25 cellular contexts compared by ENCODE assay signal in genomic region chr2:135246856-135247255, GRCh38.
"Had no signal": no experiment of that assay in that cellular context is flagged by ENCODE, and none has a peak within 500 bp of the region (broad histone marks: within the 10 kb centered on the region; RNA-seq: fewer than 3 reads in every experiment).

No MANE protein-coding gene starts in this region.

- H3K4me1 ChIP-seq: heart right ventricle, lower lobe of right lung, pancreas, psoas muscle, testis, uterus had no signal

- DNase-seq: activated CD4-positive, alpha-beta T cell treated with anti-CD3 and anti-CD28 coated beads, Interleukin-2, amount 50 U/mL, for 1 hour; activated CD8-positive, alpha-beta memory T cell treated with anti-CD3 and anti-CD28 coated beads for 24 hours; activated CD8-positive, alpha-beta memory T cell treated with anti-CD3 and anti-CD28 coated beads, Interleukin-2, amount 50 U/mL, for 4 hours; activated naive CD8-positive, alpha-beta T cell treated with anti-CD3 and anti-CD28 coated beads, Interleukin-2, amount 10 ng/mL, durations not matched to agents 7 days and 5 days; activated T-cell treated with anti-CD3 and anti-CD28 coated beads, Interleukin-2, amount 50 U/mL, for 24 hours; amygdala; effector CD4-positive, alpha-beta T cell; heart right ventricle; islet precursor cell; left cardiac atrium; lower lobe of right lung; mesendoderm; mucosa of descending colon; nephron progenitor cell; pancreas; psoas muscle; stimulated activated CD4-positive, alpha-beta T cell treated with anti-CD3 and anti-CD28 coated beads, Interleukin-2, amount 100 ng/mL, for 48 hours; stimulated activated CD8-positive, alpha-beta memory T cell treated with anti-CD3 and anti-CD28 coated beads, Interleukin-4, amount 100 ng/mL, for 48 hours; stimulated activated naive CD4-positive, alpha-beta T cell; testis; trophoblast cell; uterus had no signal

- H3K9me3 ChIP-seq: mucosa of descending colon, pancreas, psoas muscle, testis had no signal

- H3K27ac ChIP-seq: heart right ventricle, lower lobe of right lung, pancreas, psoas muscle, testis, uterus had no signal

- H3K36me3 ChIP-seq: heart right ventricle, lower lobe of right lung, pancreas, uterus had no signal

- H3K4me3 ChIP-seq: heart right ventricle, lower lobe of right lung, mucosa of descending colon, pancreas, psoas muscle, testis, uterus had no signal

- H3K27me3 ChIP-seq: heart right ventricle, pancreas, testis, uterus had no signal

- ATAC-seq: activated T-helper 17 cell treated with anti-CD3 and anti-CD28 coated beads, Interleukin-2, amount 50 U/mL, for 72 hours; heart right ventricle; left cardiac atrium; lower lobe of right lung; mucosa of descending colon; pancreas; psoas muscle; sciatic nerve had no signal

- FAIRE-seq: endometrium, pancreas had no signal
